ENCODE assay signal across 11 cellular contexts in the genomic region with DNA sequence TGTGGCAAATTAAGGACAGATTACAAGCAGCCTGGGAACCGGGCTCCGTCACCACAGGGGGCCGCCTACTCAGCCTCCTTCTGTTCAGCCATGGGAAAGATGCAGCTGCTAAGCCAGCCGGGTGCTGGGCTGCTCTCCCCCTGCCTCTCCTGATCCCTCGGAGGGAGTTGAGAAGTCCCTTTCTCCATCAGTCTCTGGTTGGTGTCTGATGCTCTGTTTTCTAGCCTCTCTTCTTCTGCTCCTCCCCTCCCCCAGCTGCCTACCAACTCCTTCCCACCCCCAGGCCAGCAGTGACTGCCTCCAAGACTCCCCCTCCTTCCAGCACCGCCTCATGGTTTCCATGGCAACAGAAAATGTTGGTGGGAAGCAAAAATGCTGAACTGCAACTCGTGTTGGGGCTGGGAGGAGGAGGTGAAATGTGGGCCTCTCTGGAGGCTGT.
DNase-seq lines count a peak whose midpoint lies in the region; ATAC-seq and TF ChIP-seq lines count a peak whose summit lies in the region.
"Had no signal": no experiment of that assay in that cellular context is flagged by ENCODE, and none has a peak within 500 bp of the region (broad histone marks: within the 10 kb centered on the region; RNA-seq: fewer than 3 reads in every experiment).

No MANE protein-coding gene starts in this region.

- ATAC-seq in GM21723 (IDR thresholded peaks at IDR 0.05; ENCODE audit: unreplicated experiment) (peak; percentile 41), HG03159 (IDR thresholded peaks at IDR 0.05; ENCODE audit: unreplicated experiment) (no peak)
- no peak for ATAC-seq in activated naive CD8-positive, alpha-beta T cell treated with anti-CD3 and anti-CD28 coated beads, Interleukin-2, amount 50 U/mL, for 24 hours

- peaks cover 21% of the 10 kb centered on the region for H3K4me1 ChIP-seq in A673 (ENCODE audit: insufficient read depth, low read length, poor library complexity, severe bottlenecking)
- H3K4me1 ChIP-seq in SK-N-SH (ENCODE audit: control insufficient read depth in 1 of 2, insufficient read depth in 2 of 2, low read depth in 1 of 2, low read length in 1 of 2), result peaks cover 3 to 7% of the 10 kb centered on the region in 2 experiments; a peak in 2 of 4 replicates

- no peaks in the 10 kb centered on the region for H4K20me1 ChIP-seq in SK-N-SH (ENCODE audit: insufficient read depth)

- H3K27ac ChIP-seq in A673 (ENCODE audit: low read depth, low read length, poor library complexity, severe bottlenecking) (peak overlapping the region; percentile 79), SK-N-SH (ENCODE audit: low read depth in 2 of 2, low read length in 1 of 2) (peak overlapping the region in 1 of 2 experiments; percentile 18; a peak in 1 of 4 replicates)

- 21% methylated on average over 7 of the region's 7 CpGs for WGBS in SK-N-SH (ENCODE audit: low lambda C conversion rate)

- no peak overlapping the region for H3K4me3 Mint-ChIP-seq in activated naive CD8-positive, alpha-beta T cell treated with anti-CD3 and anti-CD28 coated beads, Interleukin-2, amount 50 U/mL, for 24 hours
- H3K4me3 Mint-ChIP-seq in chondrocyte (ENCODE audit: unreplicated experiment), result no peak overlapping the region

- TF ChIP-seq RAD21 in SK-N-SH (IDR thresholded peaks at IDR 0.05; ENCODE audit: low read length), result no peak

- H2AFZ ChIP-seq in SK-N-SH (ENCODE audit: low read depth), result no peak overlapping the region

- no peaks in the 10 kb centered on the region for H3K36me3 ChIP-seq in A673 (ENCODE audit: insufficient read depth, low read length, poor library complexity, severe bottlenecking)
- H3K36me3 ChIP-seq in SK-N-SH (replicated peaks in 1 of 2; ENCODE audit: control insufficient read depth in 1 of 2, insufficient read depth in 2 of 2, low read length in 1 of 2), result no peaks in the 10 kb centered on the region

- no peaks in the 10 kb centered on the region for H3K27me3 ChIP-seq in A673 (replicated peaks; ENCODE audit: insufficient read depth, low read depth, low read length, poor library complexity)
- H3K27me3 ChIP-seq in SK-N-SH (ENCODE audit: insufficient read depth), result no peaks in the 10 kb centered on the region

- H3K4me3 ChIP-seq in A673 (ENCODE audit: low read depth, low read length, poor library complexity, severe bottlenecking) (no peak overlapping the region), SK-N-SH (ENCODE audit: low read depth in 2 of 2, low read length in 1 of 2) (no peak overlapping the region)

- TF ChIP-seq EP300 in SK-N-SH (IDR thresholded peaks at IDR 0.05; ENCODE audit: borderline replicate concordance in 1 of 2, low read depth in 1 of 2, low read length in 1 of 2), result no peak

- no peaks in the 10 kb centered on the region for H3K27me3 Mint-ChIP-seq in activated naive CD8-positive, alpha-beta T cell treated with anti-CD3 and anti-CD28 coated beads, Interleukin-2, amount 50 U/mL, for 24 hours
- H3K27me3 Mint-ChIP-seq in chondrocyte (ENCODE audit: low read depth), result peaks cover 3% of the 10 kb centered on the region

- TF ChIP-seq CTCF in A673 (conservative IDR thresholded peaks at IDR 0.05; ENCODE audit: low read depth, low read length), result no peak
- no peak for TF ChIP-seq CTCF in SK-N-SH (IDR thresholded peaks at IDR 0.05)
- no peak for TF ChIP-seq CTCF in chondrocyte (IDR thresholded peaks at IDR 0.05)

- H3K9ac ChIP-seq in SK-N-SH, result no peak overlapping the region

- POLR2A ChIA-PET in A673 (lab: Charles Lee; ENCODE audit: low non-redundant PET) (no interaction called here), SK-N-SH (lab: Yijun Ruan, JAX) (no interaction called here)

- H3F3A ChIP-seq in SK-N-SH (replicated peaks; ENCODE audit: insufficient read depth), result no peaks in the 10 kb centered on the region

- H3K36me3 Mint-ChIP-seq in activated naive CD8-positive, alpha-beta T cell treated with anti-CD3 and anti-CD28 coated beads, Interleukin-2, amount 50 U/mL, for 24 hours (ENCODE audit: low read depth), result no peaks in the 10 kb centered on the region
- H3K36me3 Mint-ChIP-seq in chondrocyte (ENCODE audit: low read depth), result no peaks in the 10 kb centered on the region

- intact Hi-C loops in A673 (cut with micrococcal nuclease; ENCODE audit: unreplicated experiment), result no loop called here

- no peaks in the 10 kb centered on the region for H3K9me2 ChIP-seq in SK-N-SH

- CTCF ChIA-PET in A673 (lab: Charles Lee) (no interaction called here), SK-N-SH (lab: Yijun Ruan, JAX) (no interaction called here)

- no TSS peak for BruUV-seq in A673 (replicated peaks; lab: Mats Ljungman, UMichigan)

- H3K9me3 ChIP-seq in A673 (ENCODE audit: low read depth, low read length, poor library complexity, severe bottlenecking) (no peaks in the 10 kb centered on the region), SK-N-SH (no peaks in the 10 kb centered on the region)

- no peaks in the 10 kb centered on the region for H3K4me1 Mint-ChIP-seq in activated naive CD8-positive, alpha-beta T cell treated with anti-CD3 and anti-CD28 coated beads, Interleukin-2, amount 50 U/mL, for 24 hours
- no peaks in the 10 kb centered on the region for H3K4me1 Mint-ChIP-seq in chondrocyte (ENCODE audit: low read depth)

- H3K79me2 ChIP-seq in SK-N-SH (ENCODE audit: insufficient read depth), result no peaks in the 10 kb centered on the region

- no peak overlapping the region for H3K27ac Mint-ChIP-seq in activated naive CD8-positive, alpha-beta T cell treated with anti-CD3 and anti-CD28 coated beads, Interleukin-2, amount 50 U/mL, for 24 hours
- H3K27ac Mint-ChIP-seq in chondrocyte (ENCODE audit: unreplicated experiment), result no peak overlapping the region

- peak overlapping the region; percentile 2; the same call in 1 of the 2 replicates for H3K4me2 ChIP-seq in SK-N-SH

- no peaks in the 10 kb centered on the region for H3K9me3 Mint-ChIP-seq in activated naive CD8-positive, alpha-beta T cell treated with anti-CD3 and anti-CD28 coated beads, Interleukin-2, amount 50 U/mL, for 24 hours
- H3K9me3 Mint-ChIP-seq in chondrocyte (ENCODE audit: low read depth), result no peaks in the 10 kb centered on the region

- peak; percentile 96 for DNase-seq in A673 (ENCODE audit: low spot score)
- DNase-seq in SK-N-SH, result no peak
- peak; percentile 79 for DNase-seq in iPS-NIHi7 (ENCODE audit: extremely low spot score)
- DNase-seq in activated naive CD8-positive, alpha-beta T cell treated with anti-CD3 and anti-CD28 coated beads, Interleukin-2, amount 50 U/mL, for 24 hours, result no peak
- no peak for DNase-seq in NCI-H1105 (lab: John Stamatoyannopoulos, UW)
- DNase-seq in chondrocyte (ENCODE audit: low spot score), result no peak
- DNase-seq: activated gamma-delta T cell treated with Interleukin-2 at 50 U/mL for 16 hours; GOT3; NK-92 treated with Interleukin-12 subunit alpha and Interleukin-12 subunit beta, amount 100 ng/mL, for 24 hours had no signal

TF ChIP-seq in SK-N-SH, 30 proteins besides CTCF, POLR2A, EP300 and RAD21:
- no peak for TF ChIP-seq NRF1 (IDR thresholded peaks at IDR 0.05; ENCODE audit: low read depth, low read length)
- no peak for TF ChIP-seq TAF1 (IDR thresholded peaks at IDR 0.05; ENCODE audit: borderline replicate concordance, low read depth, low read length)
- TF ChIP-seq SIN3A (IDR thresholded peaks at IDR 0.05; ENCODE audit: borderline replicate concordance, low read depth, low read length), result no peak
- TF ChIP-seq, protein P1, sequence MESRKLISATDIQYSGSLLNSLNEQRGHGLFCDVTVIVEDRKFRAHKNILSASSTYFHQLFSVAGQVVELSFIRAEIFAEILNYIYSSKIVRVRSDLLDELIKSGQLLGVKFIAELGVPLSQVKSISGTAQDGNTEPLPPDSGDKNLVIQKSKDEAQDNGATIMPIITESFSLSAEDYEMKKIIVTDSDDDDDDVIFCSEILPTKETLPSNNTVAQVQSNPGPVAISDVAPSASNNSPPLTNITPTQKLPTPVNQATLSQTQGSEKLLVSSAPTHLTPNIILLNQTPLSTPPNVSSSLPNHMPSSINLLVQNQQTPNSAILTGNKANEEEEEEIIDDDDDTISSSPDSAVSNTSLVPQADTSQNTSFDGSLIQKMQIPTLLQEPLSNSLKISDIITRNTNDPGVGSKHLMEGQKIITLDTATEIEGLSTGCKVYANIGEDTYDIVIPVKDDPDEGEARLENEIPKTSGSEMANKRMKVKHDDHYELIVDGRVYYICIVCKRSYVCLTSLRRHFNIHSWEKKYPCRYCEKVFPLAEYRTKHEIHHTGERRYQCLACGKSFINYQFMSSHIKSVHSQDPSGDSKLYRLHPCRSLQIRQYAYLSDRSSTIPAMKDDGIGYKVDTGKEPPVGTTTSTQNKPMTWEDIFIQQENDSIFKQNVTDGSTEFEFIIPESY (IDR thresholded peaks at IDR 0.05; ENCODE audit: borderline replicate concordance, low read depth), result no peak
- TF ChIP-seq YY1 (IDR thresholded peaks at IDR 0.05; ENCODE audit: low read depth), result no peak
- TF ChIP-seq RCOR1 (IDR thresholded peaks at IDR 0.05; ENCODE audit: low read length), result no peak

Comparison
In these comparisons a context has a peak if more than half of its experiments do, and no peak if none do; other contexts are left out.
1. DNase-seq: peak in A673 (single experiment) and iPS-NIHi7 (single experiment); none in SK-N-SH (single experiment), activated naive CD8-positive, alpha-beta T cell treated with anti-CD3 and anti-CD28 coated beads, Interleukin-2, amount 50 U/mL, for 24 hours (single experiment), NCI-H1105 (single experiment) and chondrocyte (single experiment).